Comparison of ENCODE assay signal across 25 cellular contexts in the genomic region with DNA sequence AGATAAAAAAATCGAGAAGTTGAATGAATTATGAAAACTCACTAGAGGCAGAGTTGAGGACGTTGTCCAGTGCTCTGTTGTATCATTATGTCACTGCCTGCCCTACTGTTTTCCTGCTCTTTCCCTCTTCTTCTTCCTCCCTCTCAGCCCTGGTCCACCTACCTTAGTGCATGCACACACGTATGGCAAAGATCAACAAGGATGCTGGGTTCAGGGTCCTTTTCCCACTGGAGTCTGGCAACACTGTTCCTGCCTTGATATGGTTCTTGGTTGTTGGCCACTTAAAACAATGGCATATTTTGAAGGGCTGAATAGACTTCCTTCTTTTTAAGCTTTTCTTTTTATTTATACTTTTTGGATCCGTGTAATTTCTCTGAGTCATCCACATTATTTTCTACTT.
"Had no signal": no experiment of that assay in that cellular context is flagged by ENCODE, and none has a peak within 500 bp of the region (broad histone marks: within the 10 kb centered on the region; RNA-seq: fewer than 3 reads in every experiment).

No MANE protein-coding gene starts in this region.

- H3K27ac Mint-ChIP-seq: activated naive CD8-positive, alpha-beta T cell; natural killer cell; stimulated activated naive CD8-positive, alpha-beta T cell treated with anti-CD3 and anti-CD28 coated beads, Interleukin-15, Interleukin-2, amounts not matched to agents 100 ng/mL and 50 ng/mL, for 24 hours had no signal

- H3K27me3 Mint-ChIP-seq: activated naive CD8-positive, alpha-beta T cell; stimulated activated naive CD8-positive, alpha-beta T cell treated with anti-CD3 and anti-CD28 coated beads, Interleukin-15, Interleukin-2, amounts not matched to agents 100 ng/mL and 50 ng/mL, for 24 hours had no signal

- H3K4me3 Mint-ChIP-seq: activated naive CD8-positive, alpha-beta T cell; natural killer cell; stimulated activated naive CD8-positive, alpha-beta T cell treated with anti-CD3 and anti-CD28 coated beads, Interleukin-15, Interleukin-2, amounts not matched to agents 100 ng/mL and 50 ng/mL, for 24 hours had no signal

- H3K9me3 Mint-ChIP-seq: natural killer cell; stimulated activated naive CD8-positive, alpha-beta T cell treated with anti-CD3 and anti-CD28 coated beads, Interleukin-15, Interleukin-2, amounts not matched to agents 100 ng/mL and 50 ng/mL, for 24 hours had no signal

- ATAC-seq: body of pancreas, gastrocnemius medialis, left colon, natural killer cell, right cardiac atrium had no signal

- H3K27me3 ChIP-seq: adrenal gland, body of pancreas, colonic mucosa, dorsolateral prefrontal cortex, gastrocnemius medialis, spleen, upper lobe of left lung, vagina had no signal

- H3K4me3 ChIP-seq: adrenal gland, body of pancreas, colonic mucosa, dorsolateral prefrontal cortex, gastrocnemius medialis, spleen, upper lobe of left lung, vagina had no signal

- H3K36me3 Mint-ChIP-seq: natural killer cell had no signal

- DNase-seq: activated CD4-positive, alpha-beta T cell treated with anti-CD3 and anti-CD28 coated beads for 4 hours; activated CD4-positive, alpha-beta T cell treated with anti-CD3 and anti-CD28 coated beads, Interleukin-2, amount 50 U/mL, for 48 hours; activated CD8-positive, alpha-beta memory T cell treated with anti-CD3 and anti-CD28 coated beads for 24 hours; activated effector memory CD4-positive, alpha-beta T cell treated with Interleukin-2 at 50 U/mL for 16 hours; activated naive CD4-positive, alpha-beta T cell treated with Interleukin-2 at 50 U/mL for 16 hours; adrenal gland; aorta; body of pancreas; cerebellar nuclear complex; colonic mucosa; dorsolateral prefrontal cortex; effector memory CD4-positive, alpha-beta T cell; erythroblast; gastrocnemius medialis; hippocampal formation; left colon; midbrain; natural killer cell; posterior cingulate gyrus; right cardiac atrium; spleen; upper lobe of left lung had no signal

- H3K36me3 ChIP-seq: adrenal gland, colonic mucosa, gastrocnemius medialis, spleen, upper lobe of left lung, vagina had no signal

- H3K9me3 ChIP-seq: adrenal gland, body of pancreas, colonic mucosa, gastrocnemius medialis, spleen, upper lobe of left lung, vagina had no signal
